In the genomic region with DNA sequence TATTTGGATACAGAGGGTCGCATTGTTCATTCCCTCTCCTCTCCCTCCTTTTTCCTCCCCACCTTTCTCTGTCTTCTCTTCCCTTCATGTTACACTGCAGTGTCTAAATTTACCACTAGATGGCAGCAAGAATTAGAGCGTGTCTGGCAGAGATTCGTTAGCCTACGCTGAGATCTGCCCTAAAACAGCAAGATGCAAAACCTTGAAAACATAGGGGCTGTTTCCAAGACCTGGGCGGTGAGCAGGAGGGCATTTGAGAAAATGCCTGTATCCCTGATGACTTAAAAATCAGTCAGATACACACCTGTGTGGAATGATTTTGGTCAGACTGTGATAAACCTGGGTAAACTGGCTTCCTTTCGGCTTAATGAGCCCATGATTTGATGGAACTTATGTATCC, we compare ENCODE assay signal across 8 cellular contexts.
DNase-seq lines count a peak whose midpoint lies in the region; ATAC-seq and TF ChIP-seq lines count a peak whose summit lies in the region.

No MANE protein-coding gene starts in this region.

- no peaks in the 10 kb centered on the region for H3K36me3 ChIP-seq in endodermal cell (ENCODE audit: control insufficient read depth, insufficient read depth, low read length)
- H3K36me3 ChIP-seq in thoracic aorta = no peaks in the 10 kb centered on the region

- H3K9ac ChIP-seq in endodermal cell (ENCODE audit: extremely low read depth, low read length, poor library complexity, severe bottlenecking) = no peak overlapping the region

- no peaks in the 10 kb centered on the region for H3K27me3 ChIP-seq in endodermal cell (ENCODE audit: control insufficient read depth, insufficient read depth, low read length, poor library complexity, severe bottlenecking)
- H3K27me3 ChIP-seq in thoracic aorta (replicated peaks; ENCODE audit: insufficient read depth) = no peaks in the 10 kb centered on the region

- peaks cover 6% of the 10 kb centered on the region for H3K27me3 Mint-ChIP-seq in activated B cell treated with CpG ODN at 0.5 μM for 24 hours
- no peaks in the 10 kb centered on the region for H3K27me3 Mint-ChIP-seq in endodermal cell (ENCODE audit: insufficient read depth)
- H3K27me3 Mint-ChIP-seq in mesothelial cell of epicardium (ENCODE audit: low read depth) = no peaks in the 10 kb centered on the region

- H3K27ac ChIP-seq in endodermal cell (ENCODE audit: low read depth, low read length) = no peak overlapping the region
- no peak overlapping the region for H3K27ac ChIP-seq in thoracic aorta

- CTCF ChIA-PET in activated B cell treated with CpG ODN at 0.5 μM for 24 hours (lab: Charles Lee) = interaction anchor here (1.3 to 3.3 kb wide), 7 partner anchors 11 to 669 kb away, joined by 3 to 25 read pairs (median 6); no protein-coding TSS in a partner anchor

- no peaks in the 10 kb centered on the region for H3K9me3 Mint-ChIP-seq in activated B cell treated with CpG ODN at 0.5 μM for 24 hours
- no peaks in the 10 kb centered on the region for H3K9me3 Mint-ChIP-seq in endodermal cell
- H3K9me3 Mint-ChIP-seq in mesothelial cell of epicardium = no peaks in the 10 kb centered on the region

- H3K9me3 ChIP-seq in endodermal cell (ENCODE audit: control insufficient read depth, low read length) = no peaks in the 10 kb centered on the region
- no peaks in the 10 kb centered on the region for H3K9me3 ChIP-seq in thoracic aorta

- H3K36me3 Mint-ChIP-seq in activated B cell treated with CpG ODN at 0.5 μM for 24 hours (ENCODE audit: low read depth) (no peaks in the 10 kb centered on the region), endodermal cell (ENCODE audit: low read depth) (no peaks in the 10 kb centered on the region), mesothelial cell of epicardium (peaks cover 4% of the 10 kb centered on the region)

- intact Hi-C loops in activated B cell treated with CpG ODN at 0.5 μM for 24 hours (cut with micrococcal nuclease) = loop anchor here (1.0 kb wide), 5 partner anchors 143 to 936 kb away; no protein-coding TSS in a partner anchor

- WGBS in endodermal cell (ENCODE audit: insufficient coverage in 1 of 2, insufficient read length in 1 of 2), 2 experiments = 3 to 23% methylated on average over 4 to 6 of the region's 6 CpGs

- TF ChIP-seq CTCF in AG10803 (conservative IDR thresholded peaks at IDR 0.05; ENCODE audit: low read length) (peak; percentile 95), activated B cell treated with CpG ODN at 0.5 μM for 24 hours (IDR thresholded peaks at IDR 0.05) (peak; percentile 74), endodermal cell (conservative IDR thresholded peaks at IDR 0.05) (peak; percentile 93), mesothelial cell of epicardium (IDR thresholded peaks at IDR 0.05; ENCODE audit: unreplicated experiment) (peak; percentile 82), thoracic aorta (IDR thresholded peaks at IDR 0.05) (peak; percentile 85)

- no peak overlapping the region for H3K4me3 ChIP-seq in AG10803 (ENCODE audit: low read length)
- H3K4me3 ChIP-seq in endodermal cell (ENCODE audit: low read length) = no peak overlapping the region
- no peak overlapping the region for H3K4me3 ChIP-seq in thoracic aorta

- ATAC-seq in GM18502 (IDR thresholded peaks at IDR 0.05; ENCODE audit: poor library complexity, unreplicated experiment) (peak; percentile 68), HG03060 (IDR thresholded peaks at IDR 0.05; ENCODE audit: low read depth, unreplicated experiment) (peak; percentile 69), activated B cell treated with CpG ODN at 0.5 μM for 24 hours (ENCODE audit: low read depth) (peak; percentile 57), thoracic aorta (ENCODE audit: insufficient number of reproducible peaks, low FRiP score, low read depth) (peak; percentile 60)

- H3K27ac Mint-ChIP-seq in activated B cell treated with CpG ODN at 0.5 μM for 24 hours = no peak overlapping the region
- H3K27ac Mint-ChIP-seq in endodermal cell = no peak overlapping the region
- no peak overlapping the region for H3K27ac Mint-ChIP-seq in mesothelial cell of epicardium

- H3K4me3 Mint-ChIP-seq in activated B cell treated with CpG ODN at 0.5 μM for 24 hours = no peak overlapping the region
- no peak overlapping the region for H3K4me3 Mint-ChIP-seq in endodermal cell
- no peak overlapping the region for H3K4me3 Mint-ChIP-seq in mesothelial cell of epicardium

- DNase-seq in AG10803 (ENCODE audit: low read depth) (peak; percentile 65), NCI-H2171 (lab: John Stamatoyannopoulos, UW) (peak; percentile 54), activated B cell treated with CpG ODN at 0.5 μM for 24 hours (no peak), endodermal cell (peak; percentile 69), mesothelial cell of epicardium (ENCODE audit: low spot score in 2 of 2, unreplicated experiment in 2 of 2) (peak in 1 of 2 experiments; percentile 44), thoracic aorta (ENCODE audit: low spot score) (no peak)

- POLR2A ChIA-PET in activated B cell treated with CpG ODN at 0.5 μM for 24 hours (lab: Charles Lee) = no interaction called here

- H3K4me1 ChIP-seq in endodermal cell (ENCODE audit: control insufficient read depth, insufficient read depth, low read length) = no peaks in the 10 kb centered on the region
- no peaks in the 10 kb centered on the region for H3K4me1 ChIP-seq in thoracic aorta (ENCODE audit: control insufficient read depth in 1 of 2, low read depth in 2 of 2)

- H3K4me1 Mint-ChIP-seq in activated B cell treated with CpG ODN at 0.5 μM for 24 hours (no peaks in the 10 kb centered on the region), endodermal cell (peaks cover 3% of the 10 kb centered on the region), mesothelial cell of epicardium (peaks cover 4% of the 10 kb centered on the region)

Comparison
In these comparisons a context has a peak if more than half of its experiments do, and no peak if none do; other contexts are left out.
1. DNase-seq: peak in AG10803 (single experiment), NCI-H2171 (single experiment) and endodermal cell (single experiment); none in activated B cell treated with CpG ODN at 0.5 μM for 24 hours (single experiment) and thoracic aorta (single experiment).
2. Peak in every context shown above with its lines, with median percentiles within 50 percentile points of each other: CTCF ChIP-seq and ATAC-seq.